ENCODE assay signal across 9 cellular contexts in genomic region chr7:64463636-64464375, GRCh38.
A peak's percentile ranks its signal among the peaks of the same experiment; 100 is the strongest.
DNase-seq lines count a peak whose midpoint lies in the region; ATAC-seq and TF ChIP-seq lines count a peak whose summit lies in the region.
"Had no signal": no experiment of that assay in that cellular context is flagged by ENCODE, and none has a peak within 500 bp of the region (broad histone marks: within the 10 kb centered on the region; RNA-seq: fewer than 3 reads in every experiment).

No MANE protein-coding gene starts in this region.

- H3K9me3 Mint-ChIP-seq in activated naive CD4-positive, alpha-beta T cell treated with anti-CD3 and anti-CD28 coated beads for 36 hours, result peaks cover 12% of the 10 kb centered on the region
- peaks cover 16% of the 10 kb centered on the region for H3K9me3 Mint-ChIP-seq in activated naive CD8-positive, alpha-beta T cell (ENCODE audit: low read depth)

- H3K4me1 ChIP-seq in right atrium auricular region, result peaks cover 0 to 8% of the 10 kb centered on the region in 2 donors

- H3K27ac Mint-ChIP-seq in activated naive CD4-positive, alpha-beta T cell treated with anti-CD3 and anti-CD28 coated beads for 36 hours, result no peak overlapping the region
- H3K27ac Mint-ChIP-seq in activated naive CD8-positive, alpha-beta T cell, result no peak overlapping the region

- peaks cover 3% of the 10 kb centered on the region for H3K4me1 Mint-ChIP-seq in activated naive CD4-positive, alpha-beta T cell treated with anti-CD3 and anti-CD28 coated beads for 36 hours (ENCODE audit: low read depth)
- no peaks in the 10 kb centered on the region for H3K4me1 Mint-ChIP-seq in activated naive CD8-positive, alpha-beta T cell (ENCODE audit: low read depth)

- H3K4me3 Mint-ChIP-seq in activated naive CD4-positive, alpha-beta T cell treated with anti-CD3 and anti-CD28 coated beads for 36 hours, result peak overlapping the region; percentile 55
- peak overlapping the region; percentile 53 for H3K4me3 Mint-ChIP-seq in activated naive CD8-positive, alpha-beta T cell

- H3K27ac ChIP-seq in right atrium auricular region, result peak overlapping the region in 1 of 2 donors; percentile 44
- H3K27ac ChIP-seq in skin epidermis, result peak overlapping the region in 2 of 21 experiments; percentile 11 to 31

- CTCF ChIA-PET in activated naive CD4-positive, alpha-beta T cell treated with anti-CD3 and anti-CD28 coated beads for 36 hours (lab: Charles Lee), result interaction anchor here (0.6 kb wide), 1 partner anchor 68 kb away, joined by 3 read pairs; no protein-coding TSS in a partner anchor

- intact Hi-C loops in activated naive CD4-positive, alpha-beta T cell treated with anti-CD3 and anti-CD28 coated beads for 36 hours (cut with micrococcal nuclease), result no loop called here

- peaks cover 12% of the 10 kb centered on the region for H3K27me3 Mint-ChIP-seq in activated naive CD4-positive, alpha-beta T cell treated with anti-CD3 and anti-CD28 coated beads for 36 hours (ENCODE audit: low read depth)
- peaks cover 2% of the 10 kb centered on the region for H3K27me3 Mint-ChIP-seq in activated naive CD8-positive, alpha-beta T cell

- H3K36me3 ChIP-seq in right atrium auricular region, result no peaks in the 10 kb centered on the region

- H3K36me3 Mint-ChIP-seq in activated naive CD4-positive, alpha-beta T cell treated with anti-CD3 and anti-CD28 coated beads for 36 hours (ENCODE audit: low read depth), result peaks cover 3% of the 10 kb centered on the region
- H3K36me3 Mint-ChIP-seq in activated naive CD8-positive, alpha-beta T cell, result peaks cover 8% of the 10 kb centered on the region

- H3K9me3 ChIP-seq in right atrium auricular region, result peaks cover 0 to 6% of the 10 kb centered on the region in 2 donors

- no peaks in the 10 kb centered on the region for H3K27me3 ChIP-seq in right atrium auricular region

- no peak for ATAC-seq in HG02763 (IDR thresholded peaks at IDR 0.05; ENCODE audit: unreplicated experiment)

- TF ChIP-seq CTCF in right atrium auricular region (IDR thresholded peaks at IDR 0.05), result no peak

- H3K4me3 ChIP-seq in right atrium auricular region (peak overlapping the region; percentile 26 to 69), skin epidermis (peak overlapping the region in 6 of 7 experiments; percentile 15 to 30 (median 24))

- peak; percentile 37 for DNase-seq in activated naive CD4-positive, alpha-beta T cell treated with anti-CD3 and anti-CD28 coated beads for 36 hours
- DNase-seq in activated naive CD4-positive, alpha-beta T cell treated with anti-CD3 and anti-CD28 coated beads, Interleukin-2, amount 50 U/mL, for 16 hours, result no peak
- DNase-seq in right atrium auricular region (ENCODE audit: low spot score), result peak; percentile 67
- DNase-seq in NCI-H1694 treated with DMSO at 0.1 percent for 48 hours (lab: John Stamatoyannopoulos, UW), result no peak
- DNase-seq in DMS114 treated with DMSO at 0.1 percent for 48 hours (lab: John Stamatoyannopoulos, UW; ENCODE audit: unreplicated experiment), result no peak
- DNase-seq: DND-41 had no signal

Comparison
In these comparisons a context has a peak if more than half of its experiments do, and no peak if none do; other contexts are left out.
1. DNase-seq: peak in activated naive CD4-positive, alpha-beta T cell treated with anti-CD3 and anti-CD28 coated beads for 36 hours (single experiment) and right atrium auricular region (single experiment); none in activated naive CD4-positive, alpha-beta T cell treated with anti-CD3 and anti-CD28 coated beads, Interleukin-2, amount 50 U/mL, for 16 hours (single experiment), NCI-H1694 treated with DMSO at 0.1 percent for 48 hours (single experiment) and DMS114 treated with DMSO at 0.1 percent for 48 hours (single experiment).